Comparison of ENCODE assay signal across 8 cellular contexts in the genomic region with DNA sequence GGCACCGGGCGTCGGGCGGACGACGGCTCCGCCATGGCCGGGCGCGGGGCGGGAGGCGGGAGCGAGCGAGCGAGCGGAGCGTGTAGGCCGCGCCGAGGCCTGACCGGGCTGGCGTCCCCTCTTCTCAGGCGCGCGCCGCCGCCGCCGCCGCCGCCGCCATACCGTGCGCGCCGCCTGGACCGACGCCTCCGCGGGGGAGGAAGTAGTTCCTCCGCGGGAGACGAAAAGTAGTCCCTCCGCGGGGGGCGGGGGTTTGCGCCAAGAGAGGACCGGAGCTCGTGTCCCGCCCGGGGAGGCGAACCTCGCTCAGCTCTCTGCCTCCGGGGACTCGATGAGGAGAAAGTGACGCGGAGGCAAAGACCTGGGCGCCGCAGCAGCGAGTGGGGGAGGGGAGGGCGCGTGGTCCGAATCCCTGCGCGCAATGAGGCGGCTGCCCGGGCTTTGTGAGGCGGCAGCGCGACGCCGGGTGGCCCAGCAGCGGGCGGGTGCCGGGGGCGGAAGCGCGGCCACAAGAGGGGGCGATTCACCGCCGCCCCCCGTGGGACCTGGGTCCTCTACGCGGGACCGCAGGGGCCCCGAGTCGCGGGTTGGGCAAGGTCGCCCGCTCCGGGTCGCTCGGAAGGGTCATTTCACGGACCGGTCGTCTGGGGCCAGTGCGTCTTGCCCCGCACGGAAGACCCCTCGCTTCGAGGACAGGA. TPM values are rescaled to one million over a fixed set of nuclear protein-coding genes. Genes with fewer than 3 reads are reported as not detected.
DNase-seq lines count a peak whose midpoint lies in the region; ATAC-seq and TF ChIP-seq lines count a peak whose summit lies in the region.

A gene (minus strand): TSS at position 176 of the 698 bp plus-strand sequence. CDS start 141 bp downstream, at position 35.

- H3F3A ChIP-seq in DOHH2 (ENCODE audit: control insufficient read depth, insufficient read depth): peaks cover 41% of the 10 kb centered on the region

- TF ChIP-seq CTCF in DOHH2 (IDR thresholded peaks at IDR 0.05; ENCODE audit: low read depth, low read length, poor library complexity, severe bottlenecking) (peak; percentile 46), gastroesophageal sphincter (IDR thresholded peaks at IDR 0.05) (peak in 3 of 4 experiments; percentile 37 to 75 (median 53))

- no peak for TF ChIP-seq EP300 in gastroesophageal sphincter (IDR thresholded peaks at IDR 0.05)

- TF ChIP-seq POLR2A in gastroesophageal sphincter (IDR thresholded peaks at IDR 0.05): peak; percentile 54 to 70

- H3K4me2 ChIP-seq in DOHH2 (ENCODE audit: low read length): peak within 1 kb of the TSS; percentile 97

- H3K27ac ChIP-seq in DOHH2 (ENCODE audit: low read depth, low read length) (peak within 1 kb of the TSS; percentile 96), SJSA1 (peak within 1 kb of the TSS; percentile 97), gastroesophageal sphincter (peak within 1 kb of the TSS; percentile 93 to 99 (median 96))

- peaks cover 14% of the 10 kb centered on the region for H4K20me1 ChIP-seq in DOHH2 (ENCODE audit: control insufficient read depth, insufficient read depth, low read depth, low read length)

- peaks cover 58% of the 10 kb centered on the region for H3K79me2 ChIP-seq in DOHH2 (ENCODE audit: control insufficient read depth, low read length)

- no peaks in the 10 kb centered on the region for H3K9me2 ChIP-seq in DOHH2 (replicated peaks; ENCODE audit: control insufficient read depth, low read length)

- no peaks in the 10 kb centered on the region for H3K9me3 ChIP-seq in DOHH2 (ENCODE audit: control insufficient read depth, insufficient read depth, low read length)
- H3K9me3 ChIP-seq in SJSA1 (replicated peaks): no peaks in the 10 kb centered on the region
- no peaks in the 10 kb centered on the region for H3K9me3 ChIP-seq in gastroesophageal sphincter

- ATAC-seq in GM21737 (IDR thresholded peaks at IDR 0.05; ENCODE audit: unreplicated experiment) (peak; percentile 52), gastroesophageal sphincter (peak; percentile 78)

- WGBS in gastroesophageal sphincter (ENCODE audit: low coverage in 1 of 2), 2 donors: no CpG with 5 or more reads among the region's 101 CpGs

- peak within 1 kb of the TSS; percentile 87 for H3K4me3 ChIP-seq in DOHH2 (ENCODE audit: low read length)
- peak within 1 kb of the TSS; percentile 80 for H3K4me3 ChIP-seq in SJSA1
- H3K4me3 ChIP-seq in gastroesophageal sphincter: peak within 1 kb of the TSS; percentile 89 to 98

- DNase-seq in LHCN-M2 (ENCODE audit: low read depth) (peak; percentile 83), SJSA1 (ENCODE audit: low read depth in 1 of 2, low spot score in 2 of 2) (peak; percentile 86 to 97), non-pigmented ciliary epithelial cell (ENCODE audit: low read depth) (peak; percentile 26), superior temporal gyrus (ENCODE audit: extremely low spot score) (peak; percentile 76)
- peak; percentile 63 to 73 (median 66) for DNase-seq in activated naive CD4-positive, alpha-beta T cell (lab: John Stamatoyannopoulos, UW)

- H3K4me1 ChIP-seq in DOHH2 (ENCODE audit: control insufficient read depth, low read length): peaks cover 78% of the 10 kb centered on the region
- peaks cover 9% of the 10 kb centered on the region for H3K4me1 ChIP-seq in SJSA1 (replicated peaks)
- peaks cover 0 to 80% (median 13%) of the 10 kb centered on the region in 3 donors for H3K4me1 ChIP-seq in gastroesophageal sphincter

- H3K27me3 ChIP-seq in DOHH2 (ENCODE audit: control insufficient read depth, low read length): no peaks in the 10 kb centered on the region
- no peaks in the 10 kb centered on the region for H3K27me3 ChIP-seq in SJSA1 (replicated peaks)
- no peaks in the 10 kb centered on the region for H3K27me3 ChIP-seq in gastroesophageal sphincter

- H3K36me3 ChIP-seq in DOHH2 (ENCODE audit: control insufficient read depth, low read length): peaks cover 46% of the 10 kb centered on the region
- H3K36me3 ChIP-seq in SJSA1: peaks cover 20% of the 10 kb centered on the region
- peaks cover 0 to 14% of the 10 kb centered on the region in 2 donors for H3K36me3 ChIP-seq in gastroesophageal sphincter

RNA-seq across cellular contexts. Expression of the gene that starts here (rescaled TPM):
- total RNA-seq in LHCN-M2 (2014; rRNA removed) (20.5 and 23.1 TPM in 2 replicates), gastroesophageal sphincter (100 to 1,000 TPM in 1 of 4 donors, 10 to 100 TPM in 3; 60.0 to 132 (median 71.2) TPM)
- polyA plus RNA-seq in LHCN-M2 (2012): 4.5 TPM
- 23.2 and 30.3 TPM in 2 replicates for total RNA-seq in SJSA1 (2014; rRNA removed; shearing (Covaris generic))

Comparison
In these comparisons a context has a peak if more than half of its experiments do, and no peak if none do; other contexts are left out.
1. Peak in every context shown above with its lines: DNase-seq, ATAC-seq, H3K4me3 ChIP-seq and H3K27ac ChIP-seq.
2. DNase-seq: peak in every context shown above with its lines; median percentile 92 in SJSA1; 83 in LHCN-M2; 76 in superior temporal gyrus; 66 in activated naive CD4-positive, alpha-beta T cell; 26 in non-pigmented ciliary epithelial cell.